Comparison of ENCODE assay signal across 17 cellular contexts in the genomic region with DNA sequence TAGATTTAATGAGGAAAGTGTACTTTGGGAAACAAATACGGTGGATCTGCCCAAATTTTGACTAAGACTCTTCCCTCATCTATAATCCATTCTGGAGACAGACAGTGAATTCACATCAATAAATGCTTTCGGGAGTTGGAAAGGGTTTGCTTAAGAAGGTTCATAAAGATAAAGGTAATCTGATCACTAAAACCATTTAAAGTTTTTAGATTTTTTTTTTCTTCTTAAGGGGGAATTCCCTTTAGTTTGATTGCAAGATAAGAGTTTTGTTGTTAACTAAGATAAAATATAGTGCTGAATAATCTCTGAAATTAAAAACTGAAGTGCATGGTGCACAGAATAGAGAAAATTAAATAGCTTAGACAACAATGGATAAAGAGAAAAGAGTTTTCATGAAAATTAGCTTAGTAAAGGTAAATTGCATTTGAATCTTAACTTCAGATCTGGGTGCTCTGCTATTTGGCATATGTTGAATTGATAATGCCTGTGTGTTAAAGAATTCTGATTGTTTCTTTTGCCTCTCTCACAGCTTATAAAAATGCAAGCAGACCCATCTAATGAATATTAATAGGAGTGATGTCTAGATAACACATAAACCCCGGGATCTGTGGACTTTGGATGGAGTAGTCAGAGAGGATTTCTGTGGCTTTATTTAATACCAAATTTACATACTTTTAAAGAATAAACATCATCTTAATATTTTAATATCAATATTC.
DNase-seq lines count a peak whose midpoint lies in the region; ATAC-seq, FAIRE-seq and TF ChIP-seq lines count a peak whose summit lies in the region.
"Had no signal": no experiment of that assay in that cellular context is flagged by ENCODE, and none has a peak within 500 bp of the region (broad histone marks: within the 10 kb centered on the region; RNA-seq: fewer than 3 reads in every experiment).

No MANE protein-coding gene starts in this region.

- H3K9me3 ChIP-seq in cardiac muscle cell (ENCODE audit: low read depth) = no peaks in the 10 kb centered on the region
- H3K9me3 ChIP-seq in left ventricle myocardium inferior (replicated peaks) = no peaks in the 10 kb centered on the region
- H3K9me3 ChIP-seq in kidney (ENCODE audit: control insufficient read depth in 1 of 2, low read length in 2 of 2) = no peaks in the 10 kb centered on the region
- no peaks in the 10 kb centered on the region for H3K9me3 ChIP-seq in effector memory CD4-positive, alpha-beta T cell (ENCODE audit: control insufficient read depth, low read length)
- H3K9me3 ChIP-seq: BLaER1 treated with 17β-estradiol and CSF1 and Interleukin-3, amounts not matched to agents 10 nM and 100 nM had no signal

- intact Hi-C loops in left ventricle myocardium inferior (cut with micrococcal nuclease) (no loop called here), kidney (cut with DNase I) (no loop called here)

- no peak for FAIRE-seq in kidney (lab: Jason Lieb, UNC)
- FAIRE-seq: A204.1, GM12878 had no signal

- peak overlapping the region; percentile 79 for H3K27ac ChIP-seq in cardiac muscle cell
- no peak overlapping the region for H3K27ac ChIP-seq in left ventricle myocardium inferior (replicated peaks)
- H3K27ac ChIP-seq in kidney (ENCODE audit: low read depth in 2 of 2, low read length in 2 of 2) = peak overlapping the region; percentile 65 to 66
- H3K27ac ChIP-seq in effector memory CD4-positive, alpha-beta T cell (ENCODE audit: insufficient read depth, low read length, poor library complexity, severe bottlenecking) = no peak overlapping the region
- H3K27ac ChIP-seq: BLaER1 treated with 17β-estradiol and CSF1 and Interleukin-3, amounts not matched to agents 10 nM and 100 nM; GM23248 had no signal

- peaks cover 44% of the 10 kb centered on the region for H3K4me1 ChIP-seq in cardiac muscle cell (ENCODE audit: low read depth)
- peaks cover 81% of the 10 kb centered on the region for H3K4me1 ChIP-seq in left ventricle myocardium inferior
- H3K4me1 ChIP-seq in kidney (ENCODE audit: control insufficient read depth in 1 of 2, insufficient read depth in 1 of 2, low read depth in 1 of 2, low read length in 2 of 2) = peaks cover 2 to 30% of the 10 kb centered on the region in 2 donors
- no peaks in the 10 kb centered on the region for H3K4me1 ChIP-seq in effector memory CD4-positive, alpha-beta T cell (ENCODE audit: control insufficient read depth, insufficient read depth, low read length, poor library complexity, severe bottlenecking)
- H3K4me1 ChIP-seq: BLaER1 treated with 17β-estradiol and CSF1 and Interleukin-3, amounts not matched to agents 10 nM and 100 nM had no signal

- H3K27me3 ChIP-seq in cardiac muscle cell (no peaks in the 10 kb centered on the region), left ventricle myocardium inferior (ENCODE audit: low read depth) (no peaks in the 10 kb centered on the region)
- H3K27me3 ChIP-seq in effector memory CD4-positive, alpha-beta T cell (replicated peaks; ENCODE audit: control insufficient read depth, insufficient read depth, low read length, poor library complexity, severe bottlenecking) = no peaks in the 10 kb centered on the region
- H3K27me3 ChIP-seq: BLaER1 treated with 17β-estradiol and CSF1 and Interleukin-3, amounts not matched to agents 10 nM and 100 nM had no signal

- H3K4me3 ChIP-seq in cardiac muscle cell (no peak overlapping the region), left ventricle myocardium inferior (no peak overlapping the region), kidney (ENCODE audit: low read length in 2 of 2) (no peak overlapping the region)
- H3K4me3 ChIP-seq in effector memory CD4-positive, alpha-beta T cell (ENCODE audit: insufficient read depth, low read depth, low read length, poor library complexity, severe bottlenecking) = no peak overlapping the region
- H3K4me3 ChIP-seq: BLaER1 treated with 17β-estradiol and CSF1 and Interleukin-3, amounts not matched to agents 10 nM and 100 nM; GM12878; GM23248 had no signal

- TF ChIP-seq CTCF in cardiac muscle cell (IDR thresholded peaks at IDR 0.05; ENCODE audit: low read depth, low read length) (no peak), left ventricle myocardium inferior (IDR thresholded peaks at IDR 0.05; ENCODE audit: borderline replicate concordance) (no peak), kidney (IDR thresholded peaks at IDR 0.05; ENCODE audit: borderline replicate concordance, extremely low read depth, insufficient read depth) (no peak)

- DNase-seq in cardiac muscle cell (ENCODE audit: low read depth in 1 of 2, low spot score in 1 of 2) (no peak), left ventricle myocardium inferior (no peak), kidney (no peak), pons (ENCODE audit: low spot score) (peak; percentile 43), iPS-NIHi7 (ENCODE audit: extremely low spot score) (no peak)
- DNase-seq in effector memory CD4-positive, alpha-beta T cell = no peak
- DNase-seq: GDM1, GM23248, MV-4-11, NCI-H1930, NCI-H748 treated with DMSO at 0.1 percent for 48 hours, PC-3 had no signal

- H3K9ac ChIP-seq in kidney (ENCODE audit: low read length in 2 of 2) = no peak overlapping the region
- H3K9ac ChIP-seq: BLaER1 treated with 17β-estradiol and CSF1 and Interleukin-3, amounts not matched to agents 10 nM and 100 nM; GM23248 had no signal

- peaks cover 2% of the 10 kb centered on the region for H3K36me3 ChIP-seq in cardiac muscle cell
- no peaks in the 10 kb centered on the region for H3K36me3 ChIP-seq in left ventricle myocardium inferior
- no peaks in the 10 kb centered on the region for H3K36me3 ChIP-seq in kidney (ENCODE audit: control insufficient read depth in 1 of 2, insufficient read depth in 2 of 2, low read length in 2 of 2)
- H3K36me3 ChIP-seq in effector memory CD4-positive, alpha-beta T cell (ENCODE audit: control insufficient read depth, insufficient read depth, low read length) = no peaks in the 10 kb centered on the region
- H3K36me3 ChIP-seq: BLaER1 treated with 17β-estradiol and CSF1 and Interleukin-3, amounts not matched to agents 10 nM and 100 nM had no signal

- no peak for ATAC-seq in GM19023 (IDR thresholded peaks at IDR 0.05; ENCODE audit: unreplicated experiment)
- ATAC-seq: GM12878, HCT116, PC-3 had no signal

Comparison
In these comparisons a context has a peak if more than half of its experiments do, and no peak if none do; other contexts are left out.
1. H3K27ac ChIP-seq: peak in cardiac muscle cell (single experiment) and kidney (2 of 2); none in left ventricle myocardium inferior (single experiment) and effector memory CD4-positive, alpha-beta T cell (single experiment).